18 cellular contexts compared by ENCODE assay signal in the genomic region with DNA sequence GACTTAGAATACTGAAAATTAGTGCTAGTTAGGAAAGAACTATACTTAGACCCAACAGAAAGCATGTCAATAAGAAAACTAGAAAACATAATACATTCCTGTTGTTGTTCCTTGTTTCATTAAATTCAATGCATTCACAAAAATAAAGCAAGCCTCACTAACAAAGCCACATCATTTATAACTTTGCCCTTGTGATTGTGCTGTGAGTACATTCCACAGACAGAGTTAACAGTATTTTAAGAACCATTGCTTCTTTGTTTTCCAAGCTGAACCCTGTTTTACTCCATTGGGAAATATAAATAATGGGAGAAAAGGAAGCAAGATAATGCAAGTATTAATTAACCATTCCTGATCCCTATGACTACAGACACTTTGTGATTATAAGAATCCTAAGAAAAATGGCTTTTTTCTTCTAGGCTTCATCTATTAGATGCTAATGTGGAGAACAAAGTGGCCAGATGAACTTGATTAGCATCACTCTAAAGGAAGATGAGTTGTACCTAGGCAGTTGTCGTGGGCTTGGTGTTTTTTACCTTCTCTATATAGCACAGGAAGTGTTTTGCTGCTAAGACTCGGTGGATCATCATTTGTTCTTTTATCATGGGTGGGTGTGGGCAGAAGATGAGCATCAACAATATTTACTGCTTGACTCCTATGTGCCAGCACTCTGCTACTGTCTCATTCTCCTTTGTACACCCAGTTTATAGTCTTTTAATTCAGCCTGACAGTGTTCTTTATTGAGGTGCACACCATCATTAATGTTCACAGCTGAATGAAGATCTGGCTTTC. TPM values are rescaled to one million over a fixed set of nuclear protein-coding genes. Genes with fewer than 3 reads are reported as not detected.
DNase-seq lines count a peak whose midpoint lies in the region; ATAC-seq, FAIRE-seq and TF ChIP-seq lines count a peak whose summit lies in the region.
"Had no signal": no experiment of that assay in that cellular context is flagged by ENCODE, and none has a peak within 500 bp of the region (broad histone marks: within the 10 kb centered on the region; RNA-seq: fewer than 3 reads in every experiment).

No MANE protein-coding gene starts in this region.

- H3K4me3 ChIP-seq in OCI-LY7 (ENCODE audit: low read depth, low read length, poor library complexity, severe bottlenecking) = no peak overlapping the region
- H3K4me3 ChIP-seq: GM23248, SJSA1 had no signal

- POLR2A ChIA-PET in OCI-LY7 (lab: Charles Lee) = interaction anchor here (0.8 kb wide), 1 partner anchor 99 kb away, joined by 3 read pairs; no protein-coding TSS in a partner anchor

- ATAC-seq in activated CD4-positive, CD25-positive, alpha-beta regulatory T cell treated with anti-CD3 and anti-CD28 coated beads, Interleukin-2, amount 50 U/mL, for 24 hours = peak; percentile 41 to 69
- ATAC-seq in HG03354 (IDR thresholded peaks at IDR 0.05; ENCODE audit: poor library complexity, severe bottlenecking, unreplicated experiment) = no peak
- ATAC-seq: HCT116 had no signal

- TF ChIP-seq CTCF in OCI-LY7 (conservative IDR thresholded peaks at IDR 0.05; ENCODE audit: low read length) (no peak), GM20000 (IDR thresholded peaks at IDR 0.05; ENCODE audit: extremely low read depth, missing control alignments) (no peak)

- H3K79me2 ChIP-seq in OCI-LY7 (ENCODE audit: insufficient read depth, low read depth, low read length) = no peaks in the 10 kb centered on the region

- no peak overlapping the region for H3K27ac ChIP-seq in OCI-LY7 (ENCODE audit: low read depth, low read length, poor library complexity, severe bottlenecking)
- H3K27ac ChIP-seq: 22Rv1, GM23248, SJSA1 had no signal

- DNase-seq in activated CD4-positive, CD25-positive, alpha-beta regulatory T cell treated with anti-CD3 and anti-CD28 coated beads, Interleukin-2, amount 50 U/mL, for 72 hours = no peak
- DNase-seq in OCI-LY7 (ENCODE audit: low spot score) = no peak
- DNase-seq in pons (ENCODE audit: low spot score) = peak; percentile 66
- DNase-seq in GM20000 (ENCODE audit: low spot score) = no peak
- no peak for DNase-seq in SW 1271 (lab: John Stamatoyannopoulos, UW)
- DNase-seq: BE2C, COR-L47, GM23248, NCI-H187 treated with DMSO at 0.1 percent for 48 hours, NCI-H2171, NCI-H446 treated with DMSO at 0.1 percent for 48 hours, NCI-H748 treated with DMSO at 0.1 percent for 48 hours had no signal

- intact Hi-C loops in OCI-LY7 (cut with micrococcal nuclease; ENCODE audit: unreplicated experiment) = no loop called here

- no peaks in the 10 kb centered on the region for H3K9me2 ChIP-seq in OCI-LY7 (ENCODE audit: insufficient read depth, low read length)

- CTCF ChIA-PET in OCI-LY7 (lab: Charles Lee; ENCODE audit: unreplicated experiment) = no interaction called here

- no peaks in the 10 kb centered on the region for H4K20me1 ChIP-seq in OCI-LY7 (ENCODE audit: insufficient read depth, low read length)

- no peak overlapping the region for H3K4me2 ChIP-seq in OCI-LY7 (ENCODE audit: low read length)

- peaks cover 24% of the 10 kb centered on the region for H3K4me1 ChIP-seq in OCI-LY7 (ENCODE audit: insufficient read depth, low read length, poor library complexity, severe bottlenecking)
- H3K4me1 ChIP-seq: BE2C had no signal

- peak overlapping the region; percentile 24; the same call in 1 of the 2 replicates for H2AFZ ChIP-seq in OCI-LY7 (ENCODE audit: low read length)
- H2AFZ ChIP-seq: GM23248 had no signal

- peak; percentile 55 for FAIRE-seq in islet of Langerhans (lab: Jason Lieb, UNC)

- no peaks in the 10 kb centered on the region for H3K36me3 ChIP-seq in OCI-LY7 (ENCODE audit: insufficient read depth, low read length)
- H3K36me3 ChIP-seq: BE2C, SJSA1 had no signal

- 0 out of 2 replicates have a peak, but pooled peaks cover 4% of the 10 kb centered on the region for H3K9me3 ChIP-seq in OCI-LY7 (ENCODE audit: low read length)
- H3K9me3 ChIP-seq: BE2C, SJSA1 had no signal

- no TSS peak for BruUV-seq in OCI-LY7 (replicated peaks; lab: Mats Ljungman, UMichigan)

RNA-seq across cellular contexts. Expression of a gene that starts 34.2 kb away (rescaled TPM):
- total RNA-seq in OCI-LY7 (2014; rRNA removed; shearing (Covaris generic)) = 18.0 and 24.7 TPM in 2 replicates
- total RNA-seq in OCI-LY7 (2022) = 21.2 and 25.7 TPM in 2 replicates
